In the genomic region with DNA sequence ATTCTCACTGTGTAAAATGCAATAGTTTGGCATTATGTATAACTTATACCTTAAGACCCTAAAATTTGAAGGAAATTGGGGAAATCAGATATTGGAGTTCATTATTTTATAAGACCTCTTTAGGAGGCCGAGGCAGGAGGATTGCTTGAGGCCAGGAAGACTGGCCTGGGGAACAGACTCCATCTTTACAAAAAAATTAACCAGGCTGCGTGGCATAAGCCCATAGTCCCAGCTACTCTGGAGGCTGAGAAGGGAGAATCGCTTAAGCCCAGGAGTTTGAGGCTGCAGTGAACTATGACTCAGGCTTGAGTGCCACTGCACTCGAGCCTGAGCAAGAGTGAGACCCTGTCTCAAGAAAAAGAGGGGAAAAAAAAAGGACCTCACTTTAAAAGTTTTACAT, we compare ENCODE assay signal across 25 cellular contexts. TPM values are rescaled to one million over a fixed set of nuclear protein-coding genes. Genes with fewer than 3 reads are reported as not detected.
A peak's percentile ranks its signal among the peaks of the same experiment; 100 is the strongest.
DNase-seq lines count a peak whose midpoint lies in the region; ATAC-seq and TF ChIP-seq lines count a peak whose summit lies in the region.
"Had no signal": no experiment of that assay in that cellular context is flagged by ENCODE, and none has a peak within 500 bp of the region (broad histone marks: within the 10 kb centered on the region; RNA-seq: fewer than 3 reads in every experiment).

No MANE protein-coding gene starts in this region.

- POLR2A ChIA-PET in SK-N-SH (lab: Yijun Ruan, JAX), result interaction anchor here (1.5 kb wide), 1 partner anchor 14 kb away, joined by 3 read pairs; a partner anchor contains a TSS
- POLR2A ChIA-PET in CD8-positive, alpha-beta memory T cell (lab: Charles Lee), result interaction anchor here (1.0 kb wide), 1 partner anchor 15 kb away, joined by 4 read pairs; a partner anchor contains a TSS

- H3K4me2 ChIP-seq in SK-N-SH, result no peak overlapping the region
- H3K4me2 ChIP-seq: GM23338 had no signal

- H3K27me3 Mint-ChIP-seq in activated T-helper 2 cell treated with anti-CD3 and anti-CD28 coated beads, Interferon-gamma antibody, Interleukin-2, Interleukin-4, amounts not matched to agents 10 μg/mL and 5 μg/mL and 100 μg/mL, durations not matched to agents 14 hours and 24 hours and 36 hours (ENCODE audit: low read depth), result no peaks in the 10 kb centered on the region
- no peaks in the 10 kb centered on the region for H3K27me3 Mint-ChIP-seq in osteocyte (ENCODE audit: unreplicated experiment)
- H3K27me3 Mint-ChIP-seq in CD8-positive, alpha-beta memory T cell, result no peaks in the 10 kb centered on the region
- H3K27me3 Mint-ChIP-seq: activated T-helper 17 cell treated with anti-CD3 and anti-CD28 coated beads, Interleukin-2, amount 50 U/mL, for 72 hours; IgD-negative memory B cell; stimulated activated naive CD8-positive, alpha-beta T cell treated with anti-CD3 and anti-CD28 coated beads, Interleukin-15, amount 100 ng/mL, for 72 hours had no signal

- no peak for ATAC-seq in SK-N-SH treated with all-trans-retinoic acid at 6 μM for 48 hours
- ATAC-seq: activated CD4-positive, CD25-positive, alpha-beta regulatory T cell treated with anti-CD3 and anti-CD28 coated beads, Interleukin-2, amount 50 U/mL, for 24 hours; GM23338; left lung; stimulated activated naive CD8-positive, alpha-beta T cell treated with anti-CD3 and anti-CD28 coated beads, Interleukin-15, amount 100 ng/mL, for 72 hours had no signal

- H3K27me3 ChIP-seq in SK-N-SH (ENCODE audit: insufficient read depth) (no peaks in the 10 kb centered on the region), cardiac muscle cell (no peaks in the 10 kb centered on the region), uterus (no peaks in the 10 kb centered on the region)
- H3K27me3 ChIP-seq in CD8-positive, alpha-beta memory T cell (ENCODE audit: insufficient read depth, low read length, poor library complexity, severe bottlenecking), result no peaks in the 10 kb centered on the region
- H3K27me3 ChIP-seq: adrenal gland, brain microvascular endothelial cell, left lung, SJCRH30 had no signal

- peaks cover 20% of the 10 kb centered on the region for H3K4me1 Mint-ChIP-seq in activated T-helper 2 cell treated with anti-CD3 and anti-CD28 coated beads, Interferon-gamma antibody, Interleukin-2, Interleukin-4, amounts not matched to agents 10 μg/mL and 5 μg/mL and 100 μg/mL, durations not matched to agents 14 hours and 24 hours and 36 hours (ENCODE audit: low read depth)
- peaks cover 8% of the 10 kb centered on the region for H3K4me1 Mint-ChIP-seq in osteocyte (ENCODE audit: unreplicated experiment)
- peaks cover 5 to 13% (median 9%) of the 10 kb centered on the region in 3 donors for H3K4me1 Mint-ChIP-seq in CD8-positive, alpha-beta memory T cell

- no peak for TF ChIP-seq CTCF in SK-N-SH (IDR thresholded peaks at IDR 0.05)
- TF ChIP-seq CTCF in cardiac muscle cell (IDR thresholded peaks at IDR 0.05; ENCODE audit: low read depth, low read length), result no peak
- no peak for TF ChIP-seq CTCF in osteocyte (IDR thresholded peaks at IDR 0.05)
- TF ChIP-seq CTCF in uterus (IDR thresholded peaks at IDR 0.05), result no peak

- H3K79me2 ChIP-seq in SK-N-SH (ENCODE audit: insufficient read depth), result peaks cover 21% of the 10 kb centered on the region

- 92% methylated on average over 4 of the region's 4 CpGs for WGBS in SK-N-SH (ENCODE audit: low lambda C conversion rate)

- H3K4me3 ChIP-seq in SK-N-SH (ENCODE audit: low read depth in 2 of 2, low read length in 1 of 2) (no peak overlapping the region), cardiac muscle cell (no peak overlapping the region), uterus (no peak overlapping the region)
- H3K4me3 ChIP-seq in CD8-positive, alpha-beta memory T cell (ENCODE audit: low read length), result no peak overlapping the region
- H3K4me3 ChIP-seq: adrenal gland, GM23338, left lung, SJCRH30 had no signal

- H3K4me3 Mint-ChIP-seq in activated T-helper 2 cell treated with anti-CD3 and anti-CD28 coated beads, Interferon-gamma antibody, Interleukin-2, Interleukin-4, amounts not matched to agents 10 μg/mL and 5 μg/mL and 100 μg/mL, durations not matched to agents 14 hours and 24 hours and 36 hours (ENCODE audit: low read depth), result no peak overlapping the region
- no peak overlapping the region for H3K4me3 Mint-ChIP-seq in osteocyte (ENCODE audit: unreplicated experiment)
- no peak overlapping the region for H3K4me3 Mint-ChIP-seq in CD8-positive, alpha-beta memory T cell
- H3K4me3 Mint-ChIP-seq: activated T-helper 17 cell treated with anti-CD3 and anti-CD28 coated beads, Interleukin-2, amount 50 U/mL, for 72 hours; GM23338; IgD-negative memory B cell; stimulated activated naive CD8-positive, alpha-beta T cell treated with anti-CD3 and anti-CD28 coated beads, Interleukin-15, amount 100 ng/mL, for 72 hours had no signal

- H4K20me1 ChIP-seq in SK-N-SH (ENCODE audit: insufficient read depth), result peaks cover 22% of the 10 kb centered on the region; the same call in 1 of the 2 replicates

- TF ChIP-seq EP300 in SK-N-SH (IDR thresholded peaks at IDR 0.05; ENCODE audit: borderline replicate concordance in 1 of 2, low read depth in 1 of 2, low read length in 1 of 2), result no peak

- H3K9ac ChIP-seq in SK-N-SH, result no peak overlapping the region

- no peak for TF ChIP-seq POLR2A in uterus (IDR thresholded peaks at IDR 0.05)

- peaks cover 90% of the 10 kb centered on the region for H3F3A ChIP-seq in SK-N-SH (replicated peaks; ENCODE audit: insufficient read depth)

- H3K27ac ChIP-seq in SK-N-SH (ENCODE audit: low read depth in 2 of 2, low read length in 1 of 2) (no peak overlapping the region), cardiac muscle cell (peak overlapping the region; percentile 4), uterus (no peak overlapping the region)
- H3K27ac ChIP-seq in CD8-positive, alpha-beta memory T cell (ENCODE audit: low read depth, low read length), result no peak overlapping the region
- H3K27ac ChIP-seq: adrenal gland, brain microvascular endothelial cell, left lung, SJCRH30 had no signal

- TF ChIP-seq RAD21 in SK-N-SH (IDR thresholded peaks at IDR 0.05; ENCODE audit: low read length), result no peak

- H3K36me3 Mint-ChIP-seq in activated T-helper 2 cell treated with anti-CD3 and anti-CD28 coated beads, Interferon-gamma antibody, Interleukin-2, Interleukin-4, amounts not matched to agents 10 μg/mL and 5 μg/mL and 100 μg/mL, durations not matched to agents 14 hours and 24 hours and 36 hours (ENCODE audit: low read depth), result peaks cover 61% of the 10 kb centered on the region
- H3K36me3 Mint-ChIP-seq in osteocyte (ENCODE audit: unreplicated experiment), result peaks cover 39% of the 10 kb centered on the region
- H3K36me3 Mint-ChIP-seq in CD8-positive, alpha-beta memory T cell, result peaks cover 1 to 55% (median 11%) of the 10 kb centered on the region in 3 donors

- peak overlapping the region; percentile 47 for H3K27ac Mint-ChIP-seq in activated T-helper 2 cell treated with anti-CD3 and anti-CD28 coated beads, Interferon-gamma antibody, Interleukin-2, Interleukin-4, amounts not matched to agents 10 μg/mL and 5 μg/mL and 100 μg/mL, durations not matched to agents 14 hours and 24 hours and 36 hours
- H3K27ac Mint-ChIP-seq in osteocyte (ENCODE audit: unreplicated experiment), result peak overlapping the region; percentile 13
- peak overlapping the region in 4 of 8 donors; percentile 35 to 73 (median 60) for H3K27ac Mint-ChIP-seq in CD8-positive, alpha-beta memory T cell
- H3K27ac Mint-ChIP-seq: GM23338 had no signal

- DNase-seq in SK-N-SH (no peak), cardiac muscle cell (ENCODE audit: low read depth in 1 of 2, low spot score in 1 of 2) (no peak), cardiac septum (ENCODE audit: low spot score) (no peak), osteocyte (ENCODE audit: extremely low spot score, unreplicated experiment) (no peak), uterus (no peak)
- DNase-seq in activated T-helper 2 cell treated with anti-CD3 and anti-CD28 coated beads, Interferon-gamma antibody, Interleukin-2, Interleukin-4, amounts not matched to agents 10 μg/mL and 5 μg/mL and 100 μg/mL, durations not matched to agents 14 hours and 24 hours and 36 hours (ENCODE audit: low spot score), result no peak
- no peak for DNase-seq in CD8-positive, alpha-beta memory T cell
- DNase-seq: AML-193; brain microvascular endothelial cell; hypothalamus; left lung; mesenchymal stem cell; NCI-H1092; NCI-H187 treated with DMSO at 0.1 percent for 48 hours; NCI-H2171 treated with DMSO at 0.1 percent for 48 hours; NCI-H510A treated with DMSO at 0.1 percent for 48 hours; occipital lobe; SJCRH30; stimulated activated naive CD8-positive, alpha-beta T cell treated with anti-CD3 and anti-CD28 coated beads, Interleukin-15, amount 100 ng/mL, for 72 hours had no signal

- H3K9me3 Mint-ChIP-seq in activated T-helper 2 cell treated with anti-CD3 and anti-CD28 coated beads, Interferon-gamma antibody, Interleukin-2, Interleukin-4, amounts not matched to agents 10 μg/mL and 5 μg/mL and 100 μg/mL, durations not matched to agents 14 hours and 24 hours and 36 hours, result no peaks in the 10 kb centered on the region
- H3K9me3 Mint-ChIP-seq in osteocyte (ENCODE audit: unreplicated experiment), result no peaks in the 10 kb centered on the region
- no peaks in the 10 kb centered on the region for H3K9me3 Mint-ChIP-seq in CD8-positive, alpha-beta memory T cell
- H3K9me3 Mint-ChIP-seq: activated T-helper 17 cell treated with anti-CD3 and anti-CD28 coated beads, Interleukin-2, amount 50 U/mL, for 72 hours; GM23338; IgD-negative memory B cell; stimulated activated naive CD8-positive, alpha-beta T cell treated with anti-CD3 and anti-CD28 coated beads, Interleukin-15, amount 100 ng/mL, for 72 hours had no signal

- intact Hi-C loops in cardiac septum (cut with DNase I), result no loop called here
- intact Hi-C loops in activated T-helper 2 cell treated with anti-CD3 and anti-CD28 coated beads, Interferon-gamma antibody, Interleukin-2, Interleukin-4, amounts not matched to agents 10 μg/mL and 5 μg/mL and 100 μg/mL, durations not matched to agents 14 hours and 24 hours and 36 hours (cut with micrococcal nuclease), result loop anchor here (2.0 to 5.0 kb wide), 2 partner anchors 14 to 134 kb away; a partner anchor contains a TSS
- intact Hi-C loops in uterus (cut with DNase I; ENCODE audit: low total_unique reads), result no loop called here

- no peaks in the 10 kb centered on the region for H3K9me2 ChIP-seq in SK-N-SH

- H2AFZ ChIP-seq in SK-N-SH (ENCODE audit: low read depth), result no peak overlapping the region
- H2AFZ ChIP-seq: GM23338 had no signal

- H3K9me3 ChIP-seq in SK-N-SH (no peaks in the 10 kb centered on the region), cardiac muscle cell (ENCODE audit: low read depth) (no peaks in the 10 kb centered on the region), uterus (no peaks in the 10 kb centered on the region)
- H3K9me3 ChIP-seq in CD8-positive, alpha-beta memory T cell (ENCODE audit: low read length), result no peaks in the 10 kb centered on the region
- H3K9me3 ChIP-seq: adrenal gland, left lung, SJCRH30 had no signal

- CTCF ChIA-PET in SK-N-SH (lab: Yijun Ruan, JAX), result interaction anchor here (1.2 to 4.0 kb wide), 5 partner anchors 14 to 623 kb away, joined by 3 to 26 read pairs (median 6); a partner anchor contains a TSS
- CTCF ChIA-PET in CD8-positive, alpha-beta memory T cell (lab: Charles Lee), result interaction anchor here (0.9 to 2.2 kb wide), 2 partner anchors 8 to 60 kb away, joined by 3 to 10 read pairs; a partner anchor contains a TSS

- H3K4me1 ChIP-seq in SK-N-SH (ENCODE audit: control insufficient read depth in 1 of 2, insufficient read depth in 2 of 2, low read depth in 1 of 2, low read length in 1 of 2), result no peaks in the 10 kb centered on the region
- no peaks in the 10 kb centered on the region for H3K4me1 ChIP-seq in cardiac muscle cell (ENCODE audit: low read depth)
- no peaks in the 10 kb centered on the region for H3K4me1 ChIP-seq in uterus
- H3K4me1 ChIP-seq in CD8-positive, alpha-beta memory T cell (ENCODE audit: insufficient read depth, low read length), result no peaks in the 10 kb centered on the region
- H3K4me1 ChIP-seq: left lung, SJCRH30 had no signal

- H3K36me3 ChIP-seq in SK-N-SH (replicated peaks in 1 of 2; ENCODE audit: control insufficient read depth in 1 of 2, insufficient read depth in 2 of 2, low read length in 1 of 2) (peaks cover 44 to 77% of the 10 kb centered on the region in 2 experiments), cardiac muscle cell (peaks cover 42% of the 10 kb centered on the region), uterus (no peaks in the 10 kb centered on the region)
- peaks cover 11% of the 10 kb centered on the region for H3K36me3 ChIP-seq in CD8-positive, alpha-beta memory T cell (ENCODE audit: insufficient read depth, low read length)

RNA-seq across cellular contexts. Expression of a gene that starts 14.0 kb away (rescaled TPM):
- polyA plus RNA-seq in SK-N-SH (2012; rRNA removed) (0.94 and 1.4 TPM in 2 replicates), cardiac muscle cell (4.6 and 5.6 TPM in 2 replicates)
- polyA plus RNA-seq in SK-N-SH (2012; cell fraction: cytosol; rRNA removed), result 1.6 and 2.3 TPM in 2 replicates
- 3.3 and 5.2 TPM in 2 replicates for polyA plus RNA-seq in SK-N-SH (2012; cell fraction: nucleus; rRNA removed)
- total RNA-seq in cardiac muscle cell (4.5 and 4.6 TPM in 2 replicates), cardiac septum (6.9 TPM), osteocyte (8.6 and 10.1 TPM in 2 replicates), uterus (10 to 100 TPM in 1 of 4 donors, 1 to 10 TPM in 2, under 1 TPM in 1; 0.88 to 14.0 (median 7.1) TPM)
- 1.3 TPM in 2 replicates for total RNA-seq in activated T-helper 2 cell treated with anti-CD3 and anti-CD28 coated beads, Interferon-gamma antibody, Interleukin-2, Interleukin-4, amounts not matched to agents 10 μg/mL and 5 μg/mL and 100 μg/mL, durations not matched to agents 14 hours and 24 hours and 36 hours
- 1 to 10 TPM; 1.2 to 1.7 TPM for total RNA-seq in CD8-positive, alpha-beta memory T cell
- 0.95 TPM for polyA plus RNA-seq in CD8-positive, alpha-beta memory T cell

RNA-seq across cellular contexts. Expression of a gene that starts 14.9 kb away (rescaled TPM):
- 58.4 and 73.0 TPM in 2 replicates for polyA plus RNA-seq in SK-N-SH (2012; rRNA removed)
- 98.3 and 151 TPM in 2 replicates for polyA plus RNA-seq in SK-N-SH (2012; cell fraction: cytosol; rRNA removed)
- polyA plus RNA-seq in SK-N-SH (2012; cell fraction: nucleus; rRNA removed), result 23.9 and 53.9 TPM in 2 replicates
- 34.8 and 96.1 TPM in 2 replicates for total RNA-seq in cardiac muscle cell
- polyA plus RNA-seq in cardiac muscle cell, result 182 and 249 TPM in 2 replicates
- total RNA-seq in cardiac septum, result 110 TPM
- total RNA-seq in activated T-helper 2 cell treated with anti-CD3 and anti-CD28 coated beads, Interferon-gamma antibody, Interleukin-2, Interleukin-4, amounts not matched to agents 10 μg/mL and 5 μg/mL and 100 μg/mL, durations not matched to agents 14 hours and 24 hours and 36 hours, result 172 and 183 TPM in 2 replicates
- total RNA-seq in osteocyte, result 84.7 and 97.2 TPM in 2 replicates
- 100 to 1,000 TPM in 1 of 4 donors, 10 to 100 TPM in 3; 30.0 to 144 (median 63.7) TPM for total RNA-seq in uterus
- 100 to 1,000 TPM; 170 to 171 TPM for total RNA-seq in CD8-positive, alpha-beta memory T cell
- 145 TPM for polyA plus RNA-seq in CD8-positive, alpha-beta memory T cell
